26 cellular contexts compared by ENCODE assay signal in genomic region chr2:233846387-233847247, GRCh38. TPM values are rescaled to one million over a fixed set of nuclear protein-coding genes. Genes with fewer than 3 reads are reported as not detected.
A peak's percentile ranks its signal among the peaks of the same experiment; 100 is the strongest.
DNase-seq lines count a peak whose midpoint lies in the region; ATAC-seq and TF ChIP-seq lines count a peak whose summit lies in the region.
"Had no signal": no experiment of that assay in that cellular context is flagged by ENCODE, and none has a peak within 500 bp of the region (broad histone marks: within the 10 kb centered on the region; RNA-seq: fewer than 3 reads in every experiment).

No MANE protein-coding gene starts in this region.

- no peaks in the 10 kb centered on the region for H3K27me3 Mint-ChIP-seq in activated CD4-positive, alpha-beta T cell treated with anti-CD3 and anti-CD28 coated beads, Interleukin-2, amount 10 ng/mL, durations not matched to agents 7 days and 5 days
- H3K27me3 Mint-ChIP-seq in neural crest cell (ENCODE audit: low read depth): no peaks in the 10 kb centered on the region
- H3K27me3 Mint-ChIP-seq: activated B cell treated with CpG ODN at 0.5 μM for 24 hours, B cell, memory B cell had no signal

- H3K9me3 ChIP-seq in HCT116 (ENCODE audit: control insufficient read depth in 1 of 2, insufficient read depth in 1 of 2, low read depth in 1 of 2, low read length in 2 of 2): no peaks in the 10 kb centered on the region
- H3K9me3 ChIP-seq: neutrophil, vagina had no signal

- H3K4me3 Mint-ChIP-seq in activated CD4-positive, alpha-beta T cell treated with anti-CD3 and anti-CD28 coated beads, Interleukin-2, amount 10 ng/mL, durations not matched to agents 7 days and 5 days: no peak overlapping the region
- H3K4me3 Mint-ChIP-seq in neural crest cell: peak overlapping the region; percentile 27
- H3K4me3 Mint-ChIP-seq: activated B cell treated with CpG ODN at 0.5 μM for 24 hours, B cell, memory B cell had no signal

- H3K79me2 ChIP-seq in HCT116 (ENCODE audit: insufficient read depth, low read length): peaks cover 99% of the 10 kb centered on the region

- no peaks in the 10 kb centered on the region for H3K9me2 ChIP-seq in HCT116 (ENCODE audit: insufficient read depth)

- H4K20me1 ChIP-seq in HCT116 (ENCODE audit: insufficient read depth): peaks cover 14% of the 10 kb centered on the region; the same call in 1 of the 2 replicates

- RAD21 ChIA-PET in HCT116 (lab: Charles Lee; ENCODE audit: low non-redundant PET in 1 of 2, low total read pairs in 2 of 2, uncharacterized antibody in 2 of 2, unreplicated experiment in 2 of 2): no interaction called here

- no peaks in the 10 kb centered on the region for H3K4me1 ChIP-seq in HCT116 (ENCODE audit: control insufficient read depth in 1 of 2, insufficient read depth in 2 of 2, low read length in 2 of 2)
- H3K4me1 ChIP-seq: vagina had no signal

- BruUV-seq in HCT116 (replicated peaks; lab: Mats Ljungman, UMichigan): no TSS peak

- intact Hi-C loops in HCT116 (cut with micrococcal nuclease) (no loop called here), left colon (cut with DNase I, micrococcal nuclease) (no loop called here)

- H3K9ac ChIP-seq in HCT116 (ENCODE audit: low read length): no peak overlapping the region
- H3K9ac ChIP-seq: KMS-11 had no signal

- H3K36me3 Mint-ChIP-seq in activated CD4-positive, alpha-beta T cell treated with anti-CD3 and anti-CD28 coated beads, Interleukin-2, amount 10 ng/mL, durations not matched to agents 7 days and 5 days (ENCODE audit: low read depth): peaks cover 88% of the 10 kb centered on the region
- H3K36me3 Mint-ChIP-seq in neural crest cell (ENCODE audit: low read depth): peaks cover 42% of the 10 kb centered on the region
- H3K36me3 Mint-ChIP-seq: memory B cell had no signal

- TF ChIP-seq POLR2A in HCT116 (IDR thresholded peaks at IDR 0.05; ENCODE audit: borderline replicate concordance, extremely low read depth, insufficient read depth, insufficient read length): no peak

- ATAC-seq in HCT116 (0 out of 2 replicates have a peak, but pooled peaks have one; percentile 34), left colon (no peak)

- no peak overlapping the region for H3K4me2 ChIP-seq in HCT116 (ENCODE audit: low read length)
- H3K4me2 ChIP-seq: KMS-11 had no signal

- H3K27me3 ChIP-seq in HCT116 (ENCODE audit: insufficient read depth, low read length): no peaks in the 10 kb centered on the region
- H3K27me3 ChIP-seq: neutrophil, vagina had no signal

- POLR2A ChIA-PET in activated CD4-positive, alpha-beta T cell treated with anti-CD3 and anti-CD28 coated beads, Interleukin-2, amount 10 ng/mL, durations not matched to agents 7 days and 5 days (lab: Charles Lee): no interaction called here
- POLR2A ChIA-PET in HCT116 (lab: Charles Lee): no interaction called here

- H3K4me1 Mint-ChIP-seq in activated CD4-positive, alpha-beta T cell treated with anti-CD3 and anti-CD28 coated beads, Interleukin-2, amount 10 ng/mL, durations not matched to agents 7 days and 5 days: peaks cover 53% of the 10 kb centered on the region
- H3K4me1 Mint-ChIP-seq in neural crest cell: peaks cover 15% of the 10 kb centered on the region
- H3K4me1 Mint-ChIP-seq: memory B cell had no signal

- no peaks in the 10 kb centered on the region for H3K9me3 Mint-ChIP-seq in activated CD4-positive, alpha-beta T cell treated with anti-CD3 and anti-CD28 coated beads, Interleukin-2, amount 10 ng/mL, durations not matched to agents 7 days and 5 days
- H3K9me3 Mint-ChIP-seq in neural crest cell: no peaks in the 10 kb centered on the region
- H3K9me3 Mint-ChIP-seq: activated B cell treated with CpG ODN at 0.5 μM for 24 hours, memory B cell had no signal

- H3K27ac Mint-ChIP-seq in activated CD4-positive, alpha-beta T cell treated with anti-CD3 and anti-CD28 coated beads, Interleukin-2, amount 10 ng/mL, durations not matched to agents 7 days and 5 days: peak overlapping the region; percentile 25
- peak overlapping the region; percentile 27 for H3K27ac Mint-ChIP-seq in neural crest cell (ENCODE audit: unreplicated experiment)
- H3K27ac Mint-ChIP-seq: activated B cell treated with CpG ODN at 0.5 μM for 24 hours, B cell, memory B cell had no signal

- DNase-seq in activated CD4-positive, alpha-beta T cell treated with anti-CD3 and anti-CD28 coated beads, Interleukin-2, amount 10 ng/mL, durations not matched to agents 7 days and 5 days: no peak
- DNase-seq in activated CD4-positive, alpha-beta T cell treated with anti-CD3 and anti-CD28 coated beads, Interleukin-2, amount 50 U/mL, for 48 hours: no peak
- DNase-seq in HCT116 (ENCODE audit: low read depth, low spot score) (no peak), astrocyte of the hippocampus (ENCODE audit: low read depth, low spot score) (peak; percentile 25), neural crest cell (ENCODE audit: low read depth, low spot score) (no peak), OCI-M1 (lab: John Stamatoyannopoulos, UW) (no peak), left colon (no peak), NCI-H2171 (lab: John Stamatoyannopoulos, UW) (no peak)
- DNase-seq: activated B cell treated with CpG ODN at 0.5 μM for 24 hours; activated CD8-positive, alpha-beta memory T cell treated with anti-CD3 and anti-CD28 coated beads for 24 hours; activated T-cell treated with anti-CD3 and anti-CD28 coated beads, Interleukin-2, amount 50 U/mL, for 1 hour; caudate nucleus; DMS79 treated with DMSO at 0.1 percent for 48 hours; dorsolateral prefrontal cortex; kidney glomerular epithelial cell; NCI-H1048; NCI-H1694 treated with DMSO at 0.1 percent for 48 hours; NCI-H526 treated with DMSO at 0.1 percent for 48 hours; RPMI8226; small intestine; stimulated activated CD4-positive, alpha-beta T cell treated with anti-CD3 and anti-CD28 coated beads, Interleukin-1b, Interleukin-23, amount 100 ng/mL, for 48 hours had no signal

- TF ChIP-seq CTCF in HCT116 (IDR thresholded peaks at IDR 0.05 in 2 of 3, conservative IDR thresholded peaks at IDR 0.05 in 1 of 3; ENCODE audit: borderline replicate concordance in 1 of 3, insufficient read depth in 1 of 3, low read depth in 2 of 3, low read length in 2 of 3) (no peak), neural crest cell (conservative IDR thresholded peaks at IDR 0.05) (no peak)

- no peak overlapping the region for H2AFZ ChIP-seq in HCT116 (ENCODE audit: low read depth, low read length, poor library complexity, severe bottlenecking)

- H3K27ac ChIP-seq in HCT116 (ENCODE audit: low read depth, low read length): no peak overlapping the region
- H3K27ac ChIP-seq: dorsolateral prefrontal cortex, KMS-11, neutrophil, vagina had no signal

- H3K4me3 ChIP-seq in HCT116 (replicated peaks in 1 of 2; ENCODE audit: low read depth in 1 of 2, low read length in 2 of 2): no peak overlapping the region
- H3K4me3 ChIP-seq: dorsolateral prefrontal cortex, vagina had no signal

- no peak for TF ChIP-seq RAD21 in HCT116 (IDR thresholded peaks at IDR 0.05; ENCODE audit: low read depth)

- H3K36me3 ChIP-seq in HCT116 (ENCODE audit: control insufficient read depth in 1 of 2, insufficient read depth in 2 of 2, low read length in 2 of 2): peaks cover 79 to 96% of the 10 kb centered on the region in 2 experiments
- H3K36me3 ChIP-seq: vagina had no signal

- CTCF ChIA-PET in activated CD4-positive, alpha-beta T cell treated with anti-CD3 and anti-CD28 coated beads, Interleukin-2, amount 10 ng/mL, durations not matched to agents 7 days and 5 days (lab: Charles Lee): interaction anchor here (1.2 to 1.4 kb wide), 2 partner anchors 8 to 10 kb away, joined by 3 to 4 read pairs; no protein-coding TSS in a partner anchor
- CTCF ChIA-PET in HCT116 (lab: Charles Lee): no interaction called here

TF ChIP-seq in HCT116, 20 proteins besides CTCF, POLR2A, EP300 and RAD21:
- TF ChIP-seq SP1 (IDR thresholded peaks at IDR 0.05; ENCODE audit: low read depth): no peak

RNA-seq across cellular contexts. Expression of gene HJURP, which starts 7.7 kb away (rescaled TPM):
- total RNA-seq in activated CD4-positive, alpha-beta T cell treated with anti-CD3 and anti-CD28 coated beads, Interleukin-2, amount 10 ng/mL, durations not matched to agents 7 days and 5 days: 100 to 1,000 TPM; 139 to 141 TPM
- total RNA-seq in HCT116 (2021; ENCODE audit: unreplicated experiment) (64.1 TPM), neural crest cell (62.3 and 63.6 TPM in 2 replicates), left colon (1 to 10 TPM; 1.7 to 6.3 TPM)
- 68.9 and 72.0 TPM in 2 replicates for polyA plus RNA-seq in HCT116 (2012)
